8 cellular contexts compared by ENCODE assay signal in the genomic region with DNA sequence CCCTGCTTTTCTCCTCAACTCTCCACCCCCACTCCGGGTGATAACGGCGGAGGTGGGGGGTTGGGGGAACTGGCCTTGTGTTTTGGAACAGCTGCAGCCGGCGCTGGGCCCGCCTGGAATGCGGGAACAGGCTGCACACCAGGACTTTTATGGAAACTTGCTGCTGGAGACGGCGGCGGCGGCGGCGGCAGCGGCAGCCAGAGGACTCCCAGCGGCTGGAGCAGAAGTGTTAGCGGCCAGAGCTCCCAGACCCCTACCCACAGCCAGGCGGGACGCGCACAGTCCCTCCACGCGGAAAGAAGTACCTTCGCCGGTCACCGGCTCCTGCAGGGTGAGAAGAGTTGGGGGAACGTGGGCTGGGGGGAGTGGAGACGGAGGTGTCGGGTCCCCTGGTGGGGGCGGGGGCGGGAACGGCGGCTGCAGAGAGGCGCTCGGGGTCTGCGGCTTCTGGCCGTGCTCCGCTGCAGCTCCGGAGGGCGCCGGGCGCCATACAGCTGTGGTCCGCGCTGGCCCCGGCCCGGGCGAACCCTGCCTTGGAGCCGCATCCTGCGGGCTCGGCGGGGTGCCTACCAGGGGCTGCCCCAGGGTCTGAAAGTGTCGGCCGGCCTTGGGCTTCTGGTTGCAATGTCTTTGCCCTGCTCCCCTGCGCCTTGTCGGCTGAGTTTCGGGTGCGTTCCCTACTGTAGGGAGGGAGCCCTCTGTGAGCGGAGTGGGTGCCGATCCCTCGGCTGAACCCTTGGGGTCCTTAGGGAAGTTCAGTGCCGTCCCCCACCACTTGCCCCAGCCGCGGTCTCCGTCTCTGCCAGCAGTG. TPM values are rescaled to one million over a fixed set of nuclear protein-coding genes. Genes with fewer than 3 reads are reported as not detected.
A peak's percentile ranks its signal among the peaks of the same experiment; 100 is the strongest.
DNase-seq lines count a peak whose midpoint lies in the region; ATAC-seq and TF ChIP-seq lines count a peak whose summit lies in the region.

A gene (plus strand): TSS at position 196 of the 811 bp plus-strand sequence. CDS start 27,483 bp downstream, outside the sequence.

- no peaks in the 10 kb centered on the region for H3K9me3 ChIP-seq in effector memory CD4-positive, alpha-beta T cell (ENCODE audit: control insufficient read depth, low read length)
- no peaks in the 10 kb centered on the region for H3K9me3 ChIP-seq in liver (ENCODE audit: control insufficient read depth in 4 of 4, low read length in 3 of 4)

- WGBS in liver = 1% methylated on average over 62 of the region's 62 CpGs

- no peak within 1 kb of the TSS for H3K27ac ChIP-seq in effector memory CD4-positive, alpha-beta T cell (ENCODE audit: insufficient read depth, low read length, poor library complexity, severe bottlenecking)
- H3K27ac ChIP-seq in liver (ENCODE audit: low read depth in 1 of 2, low read length in 2 of 2) = peak within 1 kb of the TSS; percentile 57 to 75

- TF ChIP-seq RAD21 in liver (IDR thresholded peaks at IDR 0.05) = peak; percentile 10 to 13

- no peaks in the 10 kb centered on the region for H3K36me3 ChIP-seq in effector memory CD4-positive, alpha-beta T cell (ENCODE audit: control insufficient read depth, insufficient read depth, low read length)
- H3K36me3 ChIP-seq in liver (ENCODE audit: control insufficient read depth in 4 of 4, insufficient read depth in 3 of 4, low read depth in 1 of 4, low read length in 3 of 4) = no peaks in the 10 kb centered on the region

- H3K4me3 ChIP-seq in WI38 (ENCODE audit: low read depth, low read length) (peak within 1 kb of the TSS; percentile 90), liver (ENCODE audit: low read depth in 1 of 3, low read length in 3 of 3) (peak within 1 kb of the TSS; percentile 54 to 74 (median 66))
- peak within 1 kb of the TSS; percentile 53 for H3K4me3 ChIP-seq in effector memory CD4-positive, alpha-beta T cell (ENCODE audit: insufficient read depth, low read depth, low read length, poor library complexity, severe bottlenecking)

- TF ChIP-seq CTCF in WI38 (IDR thresholded peaks at IDR 0.05; ENCODE audit: low read depth, low read length) (no peak), liver (IDR thresholded peaks at IDR 0.05; ENCODE audit: low read depth, low read length, missing input control) (no peak)

- peaks cover 5% of the 10 kb centered on the region for H3K27me3 ChIP-seq in effector memory CD4-positive, alpha-beta T cell (replicated peaks; ENCODE audit: control insufficient read depth, insufficient read depth, low read length, poor library complexity, severe bottlenecking)
- no peaks in the 10 kb centered on the region for H3K27me3 ChIP-seq in liver (ENCODE audit: control insufficient read depth in 4 of 4, insufficient read depth in 4 of 4, low read length in 3 of 4)

- DNase-seq in Ammon's horn (ENCODE audit: low spot score) (peak; percentile 29), HPDE6-E6E7 (ENCODE audit: extremely low spot score) (peak; percentile 11)
- no peak for DNase-seq in effector memory CD4-positive, alpha-beta T cell
- peak; percentile 9 for DNase-seq in stimulated activated CD4-positive, alpha-beta T cell treated with anti-CD3 and anti-CD28 coated beads, Interleukin-4, amount 100 ng/mL, for 1 hour
- DNase-seq in central memory CD4-positive, alpha-beta T cell = no peak

- ATAC-seq in GM19023 (IDR thresholded peaks at IDR 0.05; ENCODE audit: unreplicated experiment) = peak; percentile 77

- H3K4me1 ChIP-seq in effector memory CD4-positive, alpha-beta T cell (ENCODE audit: control insufficient read depth, insufficient read depth, low read length, poor library complexity, severe bottlenecking) = peaks cover 7% of the 10 kb centered on the region
- H3K4me1 ChIP-seq in liver (ENCODE audit: control insufficient read depth in 4 of 4, insufficient read depth in 4 of 4, low read length in 3 of 4) = peaks cover 0 to 10% (median 3%) of the 10 kb centered on the region in 4 donors

- no peak within 1 kb of the TSS for H3K9ac ChIP-seq in liver (ENCODE audit: low read depth in 1 of 2, low read length in 2 of 2)

TF ChIP-seq in liver, 16 proteins besides CTCF, POLR2A, EP300 and RAD21:
- TF ChIP-seq, protein P1, sequence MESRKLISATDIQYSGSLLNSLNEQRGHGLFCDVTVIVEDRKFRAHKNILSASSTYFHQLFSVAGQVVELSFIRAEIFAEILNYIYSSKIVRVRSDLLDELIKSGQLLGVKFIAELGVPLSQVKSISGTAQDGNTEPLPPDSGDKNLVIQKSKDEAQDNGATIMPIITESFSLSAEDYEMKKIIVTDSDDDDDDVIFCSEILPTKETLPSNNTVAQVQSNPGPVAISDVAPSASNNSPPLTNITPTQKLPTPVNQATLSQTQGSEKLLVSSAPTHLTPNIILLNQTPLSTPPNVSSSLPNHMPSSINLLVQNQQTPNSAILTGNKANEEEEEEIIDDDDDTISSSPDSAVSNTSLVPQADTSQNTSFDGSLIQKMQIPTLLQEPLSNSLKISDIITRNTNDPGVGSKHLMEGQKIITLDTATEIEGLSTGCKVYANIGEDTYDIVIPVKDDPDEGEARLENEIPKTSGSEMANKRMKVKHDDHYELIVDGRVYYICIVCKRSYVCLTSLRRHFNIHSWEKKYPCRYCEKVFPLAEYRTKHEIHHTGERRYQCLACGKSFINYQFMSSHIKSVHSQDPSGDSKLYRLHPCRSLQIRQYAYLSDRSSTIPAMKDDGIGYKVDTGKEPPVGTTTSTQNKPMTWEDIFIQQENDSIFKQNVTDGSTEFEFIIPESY (IDR thresholded peaks at IDR 0.05) = no peak
TF ChIP-seq in liver: peak in this region for 0.

RNA-seq across cellular contexts. Expression of the gene that starts here (rescaled TPM):
- total RNA-seq in liver = 1 to 10 TPM in 1 of 2 donors, under 1 TPM in 1; 0.51 to 2.3 TPM
- 1 to 10 TPM; 1.0 to 2.4 TPM for polyA plus RNA-seq in liver

Comparison
In these comparisons a context has a peak if more than half of its experiments do, and no peak if none do; other contexts are left out.
1. DNase-seq: peak in Ammon's horn (single experiment), HPDE6-E6E7 (single experiment) and stimulated activated CD4-positive, alpha-beta T cell treated with anti-CD3 and anti-CD28 coated beads, Interleukin-4, amount 100 ng/mL, for 1 hour (single experiment); none in effector memory CD4-positive, alpha-beta T cell (0 of 3) and central memory CD4-positive, alpha-beta T cell (single experiment).
2. Peak in every context shown above with its lines, with median percentiles within 50 percentile points of each other: H3K4me3 ChIP-seq.